In genomic region chr1:175033931-175034330, GRCh38 we compare ENCODE assay signal across 19 cellular contexts. TPM values are rescaled to one million over a fixed set of nuclear protein-coding genes. Genes with fewer than 3 reads are reported as not detected.
A peak's percentile ranks its signal among the peaks of the same experiment; 100 is the strongest.
DNase-seq lines count a peak whose midpoint lies in the region; ATAC-seq, FAIRE-seq and TF ChIP-seq lines count a peak whose summit lies in the region.
"Had no signal": no experiment of that assay in that cellular context is flagged by ENCODE, and none has a peak within 500 bp of the region (broad histone marks: within the 10 kb centered on the region; RNA-seq: fewer than 3 reads in every experiment).

No MANE protein-coding gene starts in this region.

- peaks cover 27% of the 10 kb centered on the region for H3K4me1 Mint-ChIP-seq in GM23338

- H3K4me3 ChIP-seq in GM23338 = no peak overlapping the region
- H3K4me3 ChIP-seq in small intestine (ENCODE audit: low read depth in 1 of 2, low read length in 2 of 2) = no peak overlapping the region
- H3K4me3 ChIP-seq in upper lobe of left lung = no peak overlapping the region
- H3K4me3 ChIP-seq: A549 had no signal

- H3K27ac ChIP-seq in GM23338 (ENCODE audit: low read depth) = no peak overlapping the region
- no peak overlapping the region for H3K27ac ChIP-seq in small intestine (ENCODE audit: low read depth in 1 of 2, low read length in 1 of 2)
- H3K27ac ChIP-seq in upper lobe of left lung = no peak overlapping the region
- H3K27ac ChIP-seq: A549 had no signal

- H2AFZ ChIP-seq in GM23338 = 0 out of 2 replicates have a peak overlapping the region, but pooled peaks have one; percentile 32

- TF ChIP-seq EP300 in upper lobe of left lung (IDR thresholded peaks at IDR 0.05) = no peak

- H3K4me1 ChIP-seq in GM23338 (ENCODE audit: insufficient read depth) (peaks cover 17% of the 10 kb centered on the region), small intestine (ENCODE audit: control insufficient read depth in 2 of 2, insufficient read depth in 1 of 2, low read depth in 1 of 2, low read length in 1 of 2) (no peaks in the 10 kb centered on the region), upper lobe of left lung (peaks cover 0 to 5% (median 0%) of the 10 kb centered on the region in 4 donors)

- no peaks in the 10 kb centered on the region for H4K20me1 ChIP-seq in GM23338 (replicated peaks; ENCODE audit: insufficient read depth)

- no peak for FAIRE-seq in small intestine (lab: Jason Lieb, UNC)
- FAIRE-seq: A549, D721Med, GM19239, H54 had no signal

- no peaks in the 10 kb centered on the region for H3K36me3 Mint-ChIP-seq in GM23338 (ENCODE audit: low read depth)
- H3K36me3 Mint-ChIP-seq: CD14-positive monocyte; CD8-positive, alpha-beta T cell had no signal

- H3K27me3 ChIP-seq in GM23338 (ENCODE audit: insufficient read depth) = no peaks in the 10 kb centered on the region
- no peaks in the 10 kb centered on the region for H3K27me3 ChIP-seq in small intestine (ENCODE audit: control insufficient read depth in 2 of 2, insufficient read depth in 2 of 2, low read length in 2 of 2)
- H3K27me3 ChIP-seq in upper lobe of left lung = no peaks in the 10 kb centered on the region

- no peaks in the 10 kb centered on the region for H3K79me2 ChIP-seq in GM23338 (replicated peaks; ENCODE audit: insufficient read depth)

- WGBS in small intestine, 3 donors = 66 to 79% (median 69%) methylated on average over 4 of the region's 4 CpGs
- 94% methylated on average over 4 of the region's 4 CpGs for WGBS in upper lobe of left lung, 2 donors

- H3K4me2 ChIP-seq in GM23338 = no peak overlapping the region
- H3K4me2 ChIP-seq: A549 had no signal

- no peak for ATAC-seq in GM23338
- ATAC-seq in upper lobe of left lung (ENCODE audit: low FRiP score in 2 of 2) = no peak
- no peak for ATAC-seq in left lobe of liver
- ATAC-seq: A549; CD8-positive, alpha-beta T cell; HCT116 had no signal

- H3K9me3 ChIP-seq in small intestine (ENCODE audit: control insufficient read depth, low read depth) (no peaks in the 10 kb centered on the region), upper lobe of left lung (no peaks in the 10 kb centered on the region)
- H3K9me3 ChIP-seq: A549 had no signal

- DNase-seq in GM23338 (ENCODE audit: low spot score) (no peak), NCI-H146 (lab: John Stamatoyannopoulos, UW) (peak; percentile 75), left kidney (ENCODE audit: low read depth, low spot score) (peak; percentile 90), small intestine (peak; percentile 9), upper lobe of left lung (no peak), left lobe of liver (ENCODE audit: low spot score) (no peak), AML-193 (lab: John Stamatoyannopoulos, UW) (no peak)
- DNase-seq: CD8-positive, alpha-beta T cell; COR-L47; DND-41; GF-D8 had no signal

- no peak overlapping the region for H3K4me3 Mint-ChIP-seq in GM23338
- H3K4me3 Mint-ChIP-seq: CD14-positive monocyte; CD8-positive, alpha-beta T cell had no signal

- no peak overlapping the region for H3K27ac Mint-ChIP-seq in GM23338
- H3K27ac Mint-ChIP-seq: CD8-positive, alpha-beta T cell had no signal

- H3K36me3 ChIP-seq in GM23338 (ENCODE audit: insufficient read depth) (no peaks in the 10 kb centered on the region), small intestine (ENCODE audit: control insufficient read depth in 2 of 2, insufficient read depth in 2 of 2, low read length in 2 of 2) (no peaks in the 10 kb centered on the region), upper lobe of left lung (no peaks in the 10 kb centered on the region)

- TF ChIP-seq POLR2A in upper lobe of left lung (IDR thresholded peaks at IDR 0.05) = no peak

- TF ChIP-seq CTCF in GM23338 (conservative IDR thresholded peaks at IDR 0.05; ENCODE audit: low read depth in 2 of 2) (no peak), upper lobe of left lung (IDR thresholded peaks at IDR 0.05) (no peak)

- H3F3A ChIP-seq in GM23338 (replicated peaks; ENCODE audit: low read depth) = no peaks in the 10 kb centered on the region

- H3K27me3 Mint-ChIP-seq in GM23338 (ENCODE audit: insufficient read depth, low read depth, poor library complexity) = peaks cover 4% of the 10 kb centered on the region

- H3K9me2 ChIP-seq in GM23338 (ENCODE audit: insufficient read depth) = no peaks in the 10 kb centered on the region

- H3K9me3 Mint-ChIP-seq in GM23338 = no peaks in the 10 kb centered on the region
- H3K9me3 Mint-ChIP-seq: CD8-positive, alpha-beta T cell had no signal

TF ChIP-seq in GM23338, 12 proteins besides CTCF, POLR2A, EP300 and RAD21 (continues in another document):
- TF ChIP-seq CREB1 (CRISPR knock-in tag; IDR thresholded peaks at IDR 0.05; ENCODE audit: low read depth) (no peak), POLR2AphosphoS5 (IDR thresholded peaks at IDR 0.05; ENCODE audit: low read depth) (no peak), ETS1 (IDR thresholded peaks at IDR 0.05) (no peak), ZNF331 (CRISPR knock-in tag; IDR thresholded peaks at IDR 0.05; ENCODE audit: low read depth) (no peak)

RNA-seq across cellular contexts. Expression of gene MRPS14, which starts 10.7 kb away (rescaled TPM):
- 18.5 and 21.7 TPM in 2 replicates for total RNA-seq in GM23338 (2014; rRNA removed; shearing (Covaris generic))
- polyA plus RNA-seq in GM23338 (2016; fragmentation: Nextera tagmentation; extraction: Ambion mirVana) (75.7 and 77.7 TPM in 2 replicates), small intestine (10 to 100 TPM; 18.1 to 34.7 (median 19.9) TPM)
- total RNA-seq in upper lobe of left lung (10 to 100 TPM; 11.5 to 28.9 (median 18.8) TPM), left lobe of liver (20.4 TPM)

RNA-seq across cellular contexts. Expression of gene TNN, which starts 33.7 kb away (rescaled TPM):
- total RNA-seq in GM23338 (2014; rRNA removed; shearing (Covaris generic)) = 0.08 and 0.31 TPM in 2 replicates
- polyA plus RNA-seq in GM23338 (2016; fragmentation: Nextera tagmentation; extraction: Ambion mirVana) (0.09 and 0.18 TPM in 2 replicates), small intestine (under 1 TPM in 1 of 3 donors, not detected in 2; 0.01 TPM)
- total RNA-seq in upper lobe of left lung (1 to 10 TPM in 1 of 6 donors, under 1 TPM in 3, not detected in 2; 0.14 to 1.0 (median 0.16) TPM), left lobe of liver (0.58 TPM)
- total RNA-seq: CD8-positive, alpha-beta T cell had no signal
- polyA plus RNA-seq: A549, AG04450, BJ, CD14-positive monocyte had no signal

RNA-seq across cellular contexts. Expression of gene CACYBP, which starts 34.2 kb away (rescaled TPM):
- total RNA-seq in GM23338 (2014; rRNA removed; shearing (Covaris generic)) = 186 and 209 TPM in 2 replicates
- polyA plus RNA-seq in GM23338 (2016; fragmentation: Nextera tagmentation; extraction: Ambion mirVana) = 331 and 453 TPM in 2 replicates
- 10 to 100 TPM; 42.4 to 99.8 (median 47.4) TPM for polyA plus RNA-seq in small intestine
- total RNA-seq in upper lobe of left lung = 10 to 100 TPM; 25.1 to 84.7 (median 50.1) TPM
- 27.8 TPM for total RNA-seq in left lobe of liver

Comparison
In these comparisons a context has a peak if more than half of its experiments do, and no peak if none do; other contexts are left out.
1. DNase-seq: peak in NCI-H146 (single experiment), left kidney (single experiment) and small intestine (single experiment); none in GM23338 (single experiment), upper lobe of left lung (0 of 2), left lobe of liver (single experiment) and AML-193 (0 of 2).